ENCODE assay signal across 2 cellular contexts in the genomic region with DNA sequence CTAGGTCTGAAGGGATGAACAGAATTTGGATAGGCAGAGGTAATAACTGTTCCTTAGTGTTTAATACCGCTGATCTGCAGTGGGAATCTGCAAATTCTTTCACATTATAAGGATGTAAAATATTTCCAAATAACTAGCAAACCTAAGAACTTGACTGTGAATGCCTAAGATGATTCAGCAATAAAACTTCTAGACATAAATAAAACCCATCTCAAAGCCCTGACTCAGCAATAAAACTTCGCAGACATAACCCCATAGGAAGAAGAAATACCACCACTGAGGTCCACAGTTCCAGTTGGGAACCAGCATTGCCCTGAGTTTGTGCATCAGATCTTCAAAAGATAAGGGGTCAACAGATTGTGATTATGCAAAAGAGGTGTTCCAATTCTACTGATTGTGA.
TF ChIP-seq lines count a peak whose summit lies in the region.

No MANE protein-coding gene starts in this region.

TF ChIP-seq in K562, 482 proteins besides CTCF, POLR2A, EP300 and RAD21 (continued from another document):
- peak; percentile 79 for TF ChIP-seq MAFF (IDR thresholded peaks at IDR 0.05; ENCODE audit: low read length)
- peak; percentile 85 for TF ChIP-seq MAFK (IDR thresholded peaks at IDR 0.05; ENCODE audit: low read length)
- no peak for TF ChIP-seq GTF2F1 (IDR thresholded peaks at IDR 0.05; ENCODE audit: low read depth, low read length)
- TF ChIP-seq ZNF316 (IDR thresholded peaks at IDR 0.05): peak; percentile 82
- no peak for TF ChIP-seq ZNF174 (CRISPR knock-in tag; IDR thresholded peaks at IDR 0.05)

TF ChIP-seq in WTC11, 78 proteins besides CTCF, POLR2A, EP300 and RAD21 (continued from another document):
- TF ChIP-seq, protein P1, sequence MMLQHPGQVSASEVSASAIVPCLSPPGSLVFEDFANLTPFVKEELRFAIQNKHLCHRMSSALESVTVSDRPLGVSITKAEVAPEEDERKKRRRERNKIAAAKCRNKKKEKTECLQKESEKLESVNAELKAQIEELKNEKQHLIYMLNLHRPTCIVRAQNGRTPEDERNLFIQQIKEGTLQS (CRISPR knock-in tag; conservative IDR thresholded peaks at IDR 0.05): no peak
- no peak for TF ChIP-seq ZNF219 (CRISPR knock-in tag; IDR thresholded peaks at IDR 0.05; ENCODE audit: borderline replicate concordance)
- TF ChIP-seq, protein P2, sequence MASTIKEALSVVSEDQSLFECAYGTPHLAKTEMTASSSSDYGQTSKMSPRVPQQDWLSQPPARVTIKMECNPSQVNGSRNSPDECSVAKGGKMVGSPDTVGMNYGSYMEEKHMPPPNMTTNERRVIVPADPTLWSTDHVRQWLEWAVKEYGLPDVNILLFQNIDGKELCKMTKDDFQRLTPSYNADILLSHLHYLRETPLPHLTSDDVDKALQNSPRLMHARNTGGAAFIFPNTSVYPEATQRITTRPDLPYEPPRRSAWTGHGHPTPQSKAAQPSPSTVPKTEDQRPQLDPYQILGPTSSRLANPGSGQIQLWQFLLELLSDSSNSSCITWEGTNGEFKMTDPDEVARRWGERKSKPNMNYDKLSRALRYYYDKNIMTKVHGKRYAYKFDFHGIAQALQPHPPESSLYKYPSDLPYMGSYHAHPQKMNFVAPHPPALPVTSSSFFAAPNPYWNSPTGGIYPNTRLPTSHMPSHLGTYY (CRISPR knock-in tag; IDR thresholded peaks at IDR 0.05): no peak
- TF ChIP-seq, protein P3, sequence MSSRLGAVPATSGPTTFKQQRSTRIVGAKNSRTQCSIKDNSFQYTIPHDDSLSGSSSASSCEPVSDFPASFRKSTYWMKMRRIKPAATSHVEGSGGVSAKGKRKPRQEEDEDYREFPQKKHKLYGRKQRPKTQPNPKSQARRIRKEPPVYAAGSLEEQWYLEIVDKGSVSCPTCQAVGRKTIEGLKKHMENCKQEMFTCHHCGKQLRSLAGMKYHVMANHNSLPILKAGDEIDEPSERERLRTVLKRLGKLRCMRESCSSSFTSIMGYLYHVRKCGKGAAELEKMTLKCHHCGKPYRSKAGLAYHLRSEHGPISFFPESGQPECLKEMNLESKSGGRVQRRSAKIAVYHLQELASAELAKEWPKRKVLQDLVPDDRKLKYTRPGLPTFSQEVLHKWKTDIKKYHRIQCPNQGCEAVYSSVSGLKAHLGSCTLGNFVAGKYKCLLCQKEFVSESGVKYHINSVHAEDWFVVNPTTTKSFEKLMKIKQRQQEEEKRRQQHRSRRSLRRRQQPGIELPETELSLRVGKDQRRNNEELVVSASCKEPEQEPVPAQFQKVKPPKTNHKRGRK (CRISPR knock-in tag; IDR thresholded peaks at IDR 0.05; ENCODE audit: borderline replicate concordance): no peak
- TF ChIP-seq ZNF121 (CRISPR knock-in tag; IDR thresholded peaks at IDR 0.05): no peak
- no peak for TF ChIP-seq NR2C2 (CRISPR knock-in tag; IDR thresholded peaks at IDR 0.05)
- TF ChIP-seq, protein P4, sequence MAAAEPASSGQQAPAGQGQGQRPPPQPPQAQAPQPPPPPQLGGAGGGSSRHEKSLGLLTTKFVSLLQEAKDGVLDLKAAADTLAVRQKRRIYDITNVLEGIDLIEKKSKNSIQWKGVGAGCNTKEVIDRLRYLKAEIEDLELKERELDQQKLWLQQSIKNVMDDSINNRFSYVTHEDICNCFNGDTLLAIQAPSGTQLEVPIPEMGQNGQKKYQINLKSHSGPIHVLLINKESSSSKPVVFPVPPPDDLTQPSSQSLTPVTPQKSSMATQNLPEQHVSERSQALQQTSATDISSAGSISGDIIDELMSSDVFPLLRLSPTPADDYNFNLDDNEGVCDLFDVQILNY (CRISPR knock-in tag; IDR thresholded peaks at IDR 0.05): no peak
- TF ChIP-seq, protein P5, sequence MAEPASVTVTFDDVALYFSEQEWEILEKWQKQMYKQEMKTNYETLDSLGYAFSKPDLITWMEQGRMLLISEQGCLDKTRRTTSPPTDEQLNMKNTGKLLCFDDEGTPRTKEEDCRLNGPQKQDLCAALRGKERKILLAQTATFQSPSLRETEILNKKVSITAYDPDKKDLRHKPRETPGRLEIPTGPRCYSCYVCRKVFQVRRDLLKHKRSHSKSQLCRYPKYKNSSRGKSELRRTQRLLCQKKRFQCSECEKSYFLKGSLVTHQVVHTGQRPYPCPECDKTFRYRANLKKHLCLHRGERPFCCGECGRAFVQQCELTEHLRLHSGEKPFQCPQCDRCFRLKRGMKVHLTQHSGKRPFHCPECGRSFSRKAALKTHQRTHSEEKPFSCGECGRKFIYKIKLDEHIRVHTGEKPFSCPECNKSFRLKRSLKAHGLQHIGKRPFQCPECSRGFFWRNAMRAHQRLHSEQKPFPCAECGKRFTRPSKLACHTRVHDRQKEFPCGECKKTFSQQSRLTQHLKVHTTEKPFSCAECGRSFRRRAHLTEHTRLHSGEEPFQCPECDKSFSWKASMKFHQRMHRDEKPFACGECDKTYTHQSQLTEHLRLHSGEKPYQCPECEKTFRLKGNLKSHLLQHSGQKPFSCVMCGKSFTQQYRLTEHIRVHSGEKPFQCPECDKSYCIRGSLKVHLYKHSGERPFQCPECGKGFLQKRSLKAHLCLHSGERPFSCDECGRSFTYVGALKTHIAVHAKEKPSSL (CRISPR knock-in tag; conservative IDR thresholded peaks at IDR 0.05): no peak
- TF ChIP-seq TP53 (CRISPR knock-in tag; IDR thresholded peaks at IDR 0.05): no peak
- TF ChIP-seq, protein P6, sequence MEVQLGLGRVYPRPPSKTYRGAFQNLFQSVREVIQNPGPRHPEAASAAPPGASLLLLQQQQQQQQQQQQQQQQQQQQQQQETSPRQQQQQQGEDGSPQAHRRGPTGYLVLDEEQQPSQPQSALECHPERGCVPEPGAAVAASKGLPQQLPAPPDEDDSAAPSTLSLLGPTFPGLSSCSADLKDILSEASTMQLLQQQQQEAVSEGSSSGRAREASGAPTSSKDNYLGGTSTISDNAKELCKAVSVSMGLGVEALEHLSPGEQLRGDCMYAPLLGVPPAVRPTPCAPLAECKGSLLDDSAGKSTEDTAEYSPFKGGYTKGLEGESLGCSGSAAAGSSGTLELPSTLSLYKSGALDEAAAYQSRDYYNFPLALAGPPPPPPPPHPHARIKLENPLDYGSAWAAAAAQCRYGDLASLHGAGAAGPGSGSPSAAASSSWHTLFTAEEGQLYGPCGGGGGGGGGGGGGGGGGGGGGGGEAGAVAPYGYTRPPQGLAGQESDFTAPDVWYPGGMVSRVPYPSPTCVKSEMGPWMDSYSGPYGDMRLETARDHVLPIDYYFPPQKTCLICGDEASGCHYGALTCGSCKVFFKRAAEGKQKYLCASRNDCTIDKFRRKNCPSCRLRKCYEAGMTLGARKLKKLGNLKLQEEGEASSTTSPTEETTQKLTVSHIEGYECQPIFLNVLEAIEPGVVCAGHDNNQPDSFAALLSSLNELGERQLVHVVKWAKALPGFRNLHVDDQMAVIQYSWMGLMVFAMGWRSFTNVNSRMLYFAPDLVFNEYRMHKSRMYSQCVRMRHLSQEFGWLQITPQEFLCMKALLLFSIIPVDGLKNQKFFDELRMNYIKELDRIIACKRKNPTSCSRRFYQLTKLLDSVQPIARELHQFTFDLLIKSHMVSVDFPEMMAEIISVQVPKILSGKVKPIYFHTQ (CRISPR knock-in tag; IDR thresholded peaks at IDR 0.05): no peak
- no peak for TF ChIP-seq ZNF423 (CRISPR knock-in tag; IDR thresholded peaks at IDR 0.05)
- TF ChIP-seq ZNF263 (CRISPR knock-in tag; IDR thresholded peaks at IDR 0.05; ENCODE audit: low read depth): no peak
- TF ChIP-seq ELF4 (CRISPR knock-in tag; IDR thresholded peaks at IDR 0.05; ENCODE audit: low read depth): no peak
- no peak for TF ChIP-seq SOX15 (CRISPR knock-in tag; IDR thresholded peaks at IDR 0.05)
- TF ChIP-seq, protein P7, sequence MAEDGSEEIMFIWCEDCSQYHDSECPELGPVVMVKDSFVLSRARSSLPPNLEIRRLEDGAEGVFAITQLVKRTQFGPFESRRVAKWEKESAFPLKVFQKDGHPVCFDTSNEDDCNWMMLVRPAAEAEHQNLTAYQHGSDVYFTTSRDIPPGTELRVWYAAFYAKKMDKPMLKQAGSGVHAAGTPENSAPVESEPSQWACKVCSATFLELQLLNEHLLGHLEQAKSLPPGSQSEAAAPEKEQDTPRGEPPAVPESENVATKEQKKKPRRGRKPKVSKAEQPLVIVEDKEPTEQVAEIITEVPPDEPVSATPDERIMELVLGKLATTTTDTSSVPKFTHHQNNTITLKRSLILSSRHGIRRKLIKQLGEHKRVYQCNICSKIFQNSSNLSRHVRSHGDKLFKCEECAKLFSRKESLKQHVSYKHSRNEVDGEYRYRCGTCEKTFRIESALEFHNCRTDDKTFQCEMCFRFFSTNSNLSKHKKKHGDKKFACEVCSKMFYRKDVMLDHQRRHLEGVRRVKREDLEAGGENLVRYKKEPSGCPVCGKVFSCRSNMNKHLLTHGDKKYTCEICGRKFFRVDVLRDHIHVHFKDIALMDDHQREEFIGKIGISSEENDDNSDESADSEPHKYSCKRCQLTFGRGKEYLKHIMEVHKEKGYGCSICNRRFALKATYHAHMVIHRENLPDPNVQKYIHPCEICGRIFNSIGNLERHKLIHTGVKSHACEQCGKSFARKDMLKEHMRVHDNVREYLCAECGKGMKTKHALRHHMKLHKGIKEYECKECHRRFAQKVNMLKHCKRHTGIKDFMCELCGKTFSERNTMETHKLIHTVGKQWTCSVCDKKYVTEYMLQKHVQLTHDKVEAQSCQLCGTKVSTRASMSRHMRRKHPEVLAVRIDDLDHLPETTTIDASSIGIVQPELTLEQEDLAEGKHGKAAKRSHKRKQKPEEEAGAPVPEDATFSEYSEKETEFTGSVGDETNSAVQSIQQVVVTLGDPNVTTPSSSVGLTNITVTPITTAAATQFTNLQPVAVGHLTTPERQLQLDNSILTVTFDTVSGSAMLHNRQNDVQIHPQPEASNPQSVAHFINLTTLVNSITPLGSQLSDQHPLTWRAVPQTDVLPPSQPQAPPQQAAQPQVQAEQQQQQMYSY (CRISPR knock-in tag; IDR thresholded peaks at IDR 0.05): no peak
- no peak for TF ChIP-seq ZNF138 (CRISPR knock-in tag; conservative IDR thresholded peaks at IDR 0.05)
- TF ChIP-seq, protein P8, sequence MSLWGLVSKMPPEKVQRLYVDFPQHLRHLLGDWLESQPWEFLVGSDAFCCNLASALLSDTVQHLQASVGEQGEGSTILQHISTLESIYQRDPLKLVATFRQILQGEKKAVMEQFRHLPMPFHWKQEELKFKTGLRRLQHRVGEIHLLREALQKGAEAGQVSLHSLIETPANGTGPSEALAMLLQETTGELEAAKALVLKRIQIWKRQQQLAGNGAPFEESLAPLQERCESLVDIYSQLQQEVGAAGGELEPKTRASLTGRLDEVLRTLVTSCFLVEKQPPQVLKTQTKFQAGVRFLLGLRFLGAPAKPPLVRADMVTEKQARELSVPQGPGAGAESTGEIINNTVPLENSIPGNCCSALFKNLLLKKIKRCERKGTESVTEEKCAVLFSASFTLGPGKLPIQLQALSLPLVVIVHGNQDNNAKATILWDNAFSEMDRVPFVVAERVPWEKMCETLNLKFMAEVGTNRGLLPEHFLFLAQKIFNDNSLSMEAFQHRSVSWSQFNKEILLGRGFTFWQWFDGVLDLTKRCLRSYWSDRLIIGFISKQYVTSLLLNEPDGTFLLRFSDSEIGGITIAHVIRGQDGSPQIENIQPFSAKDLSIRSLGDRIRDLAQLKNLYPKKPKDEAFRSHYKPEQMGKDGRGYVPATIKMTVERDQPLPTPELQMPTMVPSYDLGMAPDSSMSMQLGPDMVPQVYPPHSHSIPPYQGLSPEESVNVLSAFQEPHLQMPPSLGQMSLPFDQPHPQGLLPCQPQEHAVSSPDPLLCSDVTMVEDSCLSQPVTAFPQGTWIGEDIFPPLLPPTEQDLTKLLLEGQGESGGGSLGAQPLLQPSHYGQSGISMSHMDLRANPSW (CRISPR knock-in tag; conservative IDR thresholded peaks at IDR 0.05; ENCODE audit: low read depth): no peak
- TF ChIP-seq NR3C1 (CRISPR knock-in tag; conservative IDR thresholded peaks at IDR 0.05; ENCODE audit: low read depth): no peak
- TF ChIP-seq, protein P9, sequence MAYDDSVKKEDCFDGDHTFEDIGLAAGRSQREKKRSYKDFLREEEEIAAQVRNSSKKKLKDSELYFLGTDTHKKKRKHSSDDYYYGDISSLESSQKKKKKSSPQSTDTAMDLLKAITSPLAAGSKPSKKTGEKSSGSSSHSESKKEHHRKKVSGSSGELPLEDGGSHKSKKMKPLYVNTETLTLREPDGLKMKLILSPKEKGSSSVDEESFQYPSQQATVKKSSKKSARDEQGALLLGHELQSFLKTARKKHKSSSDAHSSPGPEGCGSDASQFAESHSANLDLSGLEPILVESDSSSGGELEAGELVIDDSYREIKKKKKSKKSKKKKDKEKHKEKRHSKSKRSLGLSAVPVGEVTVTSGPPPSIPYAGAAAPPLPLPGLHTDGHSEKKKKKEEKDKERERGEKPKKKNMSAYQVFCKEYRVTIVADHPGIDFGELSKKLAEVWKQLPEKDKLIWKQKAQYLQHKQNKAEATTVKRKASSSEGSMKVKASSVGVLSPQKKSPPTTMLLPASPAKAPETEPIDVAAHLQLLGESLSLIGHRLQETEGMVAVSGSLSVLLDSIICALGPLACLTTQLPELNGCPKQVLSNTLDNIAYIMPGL (CRISPR knock-in tag; IDR thresholded peaks at IDR 0.05): no peak
